18 cellular contexts compared by ENCODE assay signal in the genomic region with DNA sequence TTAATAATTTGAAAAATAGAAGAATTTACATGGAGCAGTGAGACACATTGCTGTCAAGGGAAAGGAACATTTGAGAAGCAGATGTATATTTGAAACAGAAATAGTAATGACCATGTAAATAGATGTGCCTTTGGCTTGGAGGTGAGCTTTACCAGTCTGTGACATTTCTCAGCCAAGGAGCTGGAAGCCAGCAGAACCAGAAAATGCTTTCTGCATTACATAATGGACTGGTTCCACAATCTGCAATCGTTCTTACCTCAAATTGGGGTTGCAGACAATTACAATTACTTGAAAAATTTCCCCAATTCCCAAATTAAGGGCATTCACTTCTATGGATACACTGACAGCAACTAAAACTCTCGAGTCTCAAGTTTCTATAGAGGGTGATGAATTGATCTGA. TPM values are rescaled to one million over a fixed set of nuclear protein-coding genes. Genes with fewer than 3 reads are reported as not detected.
DNase-seq lines count a peak whose midpoint lies in the region; ATAC-seq, FAIRE-seq and TF ChIP-seq lines count a peak whose summit lies in the region.
"Had no signal": no experiment of that assay in that cellular context is flagged by ENCODE, and none has a peak within 500 bp of the region (broad histone marks: within the 10 kb centered on the region; RNA-seq: fewer than 3 reads in every experiment).

No MANE protein-coding gene starts in this region.

- no peak overlapping the region for H3K4me3 ChIP-seq in astrocyte (ENCODE audit: insufficient read depth, low read depth, low read length)
- no peak overlapping the region for H3K4me3 ChIP-seq in trophoblast cell (ENCODE audit: low read depth, low read length)
- no peak overlapping the region for H3K4me3 ChIP-seq in breast epithelium
- H3K4me3 ChIP-seq: GM23338 had no signal

- H3K36me3 ChIP-seq in astrocyte (ENCODE audit: insufficient read depth, low read length), result no peaks in the 10 kb centered on the region
- no peaks in the 10 kb centered on the region for H3K36me3 ChIP-seq in trophoblast cell (ENCODE audit: control insufficient read depth in 1 of 2, insufficient read depth in 2 of 2, low read length in 2 of 2)
- H3K36me3 ChIP-seq in breast epithelium, result no peaks in the 10 kb centered on the region
- H3K36me3 ChIP-seq: BE2C had no signal

- H3K27ac Mint-ChIP-seq in astrocyte (ENCODE audit: unreplicated experiment), result no peak overlapping the region
- H3K27ac Mint-ChIP-seq: CD4-positive, alpha-beta T cell; GM23338 had no signal

- no peak overlapping the region for H3K4ac ChIP-seq in trophoblast cell (ENCODE audit: low read depth, low read length)

- H3K4me3 Mint-ChIP-seq in astrocyte (ENCODE audit: unreplicated experiment), result no peak overlapping the region
- H3K4me3 Mint-ChIP-seq: CD4-positive, alpha-beta T cell; GM23338 had no signal

- no peaks in the 10 kb centered on the region for H3K9me3 ChIP-seq in astrocyte (ENCODE audit: insufficient read depth, low read depth, low read length)
- H3K9me3 ChIP-seq in trophoblast cell (ENCODE audit: insufficient read depth, low read depth, low read length), result no peaks in the 10 kb centered on the region
- H3K9me3 ChIP-seq in breast epithelium, result no peaks in the 10 kb centered on the region
- H3K9me3 ChIP-seq: BE2C, Caco-2 had no signal

- H4K8ac ChIP-seq in trophoblast cell (ENCODE audit: low read depth, low read length), result no peak overlapping the region

- peak overlapping the region; percentile 52 for H2BK5ac ChIP-seq in trophoblast cell (ENCODE audit: low read depth, low read length, poor library complexity)

- peak; percentile 37 for DNase-seq in astrocyte (ENCODE audit: low read depth)
- peak; percentile 58 for DNase-seq in cerebellum (ENCODE audit: low spot score)
- DNase-seq in trophoblast cell, result no peak
- DNase-seq in breast epithelium (ENCODE audit: low spot score in 2 of 2), result no peak
- no peak for DNase-seq in SIG-M5 (lab: John Stamatoyannopoulos, UW)
- DNase-seq: ACHN; BE2C; Caco-2; CD4-positive, alpha-beta T cell; GDM1; HCEC 1CT; IMR-90 had no signal

- no peak for TF ChIP-seq POLR2A in breast epithelium (IDR thresholded peaks at IDR 0.05)

- no peak overlapping the region for H4K91ac ChIP-seq in trophoblast cell (ENCODE audit: low read depth, low read length)

- no peak overlapping the region for H3K9ac ChIP-seq in astrocyte (ENCODE audit: low read length)
- H3K9ac ChIP-seq in trophoblast cell (ENCODE audit: low read length), result no peak overlapping the region

- H3K79me2 ChIP-seq in astrocyte (ENCODE audit: insufficient read depth, low read length), result no peaks in the 10 kb centered on the region
- no peaks in the 10 kb centered on the region for H3K79me2 ChIP-seq in trophoblast cell (ENCODE audit: control insufficient read depth, insufficient read depth, low read length, poor library complexity)

- H3K27ac ChIP-seq in astrocyte (ENCODE audit: low read depth, low read length), result no peak overlapping the region
- H3K27ac ChIP-seq in trophoblast cell (ENCODE audit: low read depth, low read length), result no peak overlapping the region
- H3K27ac ChIP-seq in breast epithelium, result no peak overlapping the region

- FAIRE-seq in astrocyte (lab: Jason Lieb, UNC), result no peak
- FAIRE-seq: A204.1, D721Med, GM12892, HTR-8/SVneo had no signal

- TF ChIP-seq CTCF in astrocyte (IDR thresholded peaks at IDR 0.05; ENCODE audit: insufficient read depth, low read depth, low read length), result no peak
- no peak for TF ChIP-seq CTCF in breast epithelium (IDR thresholded peaks at IDR 0.05)

- no peak overlapping the region for H3K23ac ChIP-seq in trophoblast cell (ENCODE audit: low read length)

- no CpG with 5 or more reads among the region's 2 CpGs for WGBS in trophoblast cell (ENCODE audit: extremely low coverage, insufficient coverage, insufficient read length)

- H4K20me1 ChIP-seq in astrocyte (ENCODE audit: insufficient read depth, low read length), result no peaks in the 10 kb centered on the region

- no peaks in the 10 kb centered on the region for H3K36me3 Mint-ChIP-seq in astrocyte (ENCODE audit: low read depth, unreplicated experiment)

- H4K12ac ChIP-seq in trophoblast cell (ENCODE audit: low read depth, low read length), result no peak overlapping the region

- H2BK120ac ChIP-seq in trophoblast cell (ENCODE audit: insufficient read depth, low read length, poor library complexity), result no peak overlapping the region

- H2AFZ ChIP-seq in astrocyte (ENCODE audit: low read depth, low read length) (no peak overlapping the region), trophoblast cell (ENCODE audit: insufficient read depth, low read length, poor library complexity) (no peak overlapping the region)
- H2AFZ ChIP-seq: GM23338 had no signal

- H3K4me1 Mint-ChIP-seq in astrocyte (ENCODE audit: low read depth, unreplicated experiment), result no peaks in the 10 kb centered on the region

- no peaks in the 10 kb centered on the region for H3K9me3 Mint-ChIP-seq in astrocyte (ENCODE audit: unreplicated experiment)
- H3K9me3 Mint-ChIP-seq: GM23338 had no signal

- H3K4me1 ChIP-seq in astrocyte (ENCODE audit: insufficient read depth, low read length), result no peaks in the 10 kb centered on the region
- peaks cover 0 to 2% of the 10 kb centered on the region in 2 experiments for H3K4me1 ChIP-seq in trophoblast cell (ENCODE audit: control insufficient read depth in 1 of 2, insufficient read depth in 2 of 2, low read length in 2 of 2)
- H3K4me1 ChIP-seq in breast epithelium, result no peaks in the 10 kb centered on the region
- H3K4me1 ChIP-seq: BE2C had no signal

- H2BK12ac ChIP-seq in trophoblast cell (ENCODE audit: low read length), result no peak overlapping the region

- no peak overlapping the region for H3K18ac ChIP-seq in trophoblast cell (ENCODE audit: low read length)

- peaks cover 3% of the 10 kb centered on the region for H3K79me1 ChIP-seq in trophoblast cell (ENCODE audit: low read length)

- H2AK5ac ChIP-seq in trophoblast cell (ENCODE audit: low read length), result no peak overlapping the region

- H3K27me3 Mint-ChIP-seq in astrocyte (ENCODE audit: low read depth, unreplicated experiment), result no peaks in the 10 kb centered on the region
- H3K27me3 Mint-ChIP-seq: CD4-positive, alpha-beta T cell had no signal

- H3K27me3 ChIP-seq in astrocyte (ENCODE audit: insufficient read depth, low read length) (no peaks in the 10 kb centered on the region), trophoblast cell (ENCODE audit: insufficient read depth, low read length) (no peaks in the 10 kb centered on the region), breast epithelium (no peaks in the 10 kb centered on the region)
- H3K27me3 ChIP-seq: BE2C had no signal

- intact Hi-C loops in breast epithelium (cut with DNase I; ENCODE audit: low total_unique reads), result no loop called here

- H3K4me2 ChIP-seq in astrocyte (ENCODE audit: low read length) (no peak overlapping the region), trophoblast cell (ENCODE audit: low read length) (no peak overlapping the region)
- H3K4me2 ChIP-seq: GM23338 had no signal

- H3K14ac ChIP-seq in trophoblast cell (ENCODE audit: low read length), result no peak overlapping the region

- no peak for ATAC-seq in HG03460 (IDR thresholded peaks at IDR 0.05; ENCODE audit: unreplicated experiment)
- ATAC-seq: GM23338 had no signal

RNA-seq across cellular contexts. Expression of a gene that starts 59.7 kb away (rescaled TPM):
- total RNA-seq in astrocyte (15.3 and 17.3 TPM in 2 replicates), cerebellum (23.3 TPM), breast epithelium (100 to 1,000 TPM in 2 of 3 donors, 10 to 100 TPM in 1; 94.7 to 174 (median 105) TPM)
- polyA plus RNA-seq in trophoblast cell (2013), result 43.2 and 52.0 TPM in 2 replicates

Comparison
In these comparisons a context has a peak if more than half of its experiments do, and no peak if none do; other contexts are left out.
1. DNase-seq: peak in astrocyte (single experiment) and cerebellum (single experiment); none in trophoblast cell (0 of 2), breast epithelium (0 of 2) and SIG-M5 (single experiment).